Comparison of ENCODE assay signal across 32 cellular contexts in the genomic region with DNA sequence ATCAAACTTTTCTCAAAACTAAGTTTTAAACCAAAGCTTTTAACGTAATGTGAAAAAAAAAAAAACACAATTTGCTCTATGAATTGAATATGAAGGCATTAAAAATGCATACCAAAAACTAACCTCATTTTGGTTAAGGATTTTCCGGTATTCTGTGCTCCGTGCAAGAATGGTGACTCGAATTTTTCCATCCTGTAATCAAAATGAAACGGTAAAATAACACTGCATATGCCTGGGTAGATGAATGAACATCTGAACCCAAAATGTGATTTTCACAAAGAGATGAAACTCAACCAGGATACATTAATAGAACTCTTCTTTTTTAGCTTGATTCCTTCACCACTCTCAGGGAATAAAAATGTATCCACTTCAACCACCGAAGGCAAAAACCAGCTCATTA. TPM values are rescaled to one million over a fixed set of nuclear protein-coding genes. Genes with fewer than 3 reads are reported as not detected.
"Had no signal": no experiment of that assay in that cellular context is flagged by ENCODE, and none has a peak within 500 bp of the region (broad histone marks: within the 10 kb centered on the region; RNA-seq: fewer than 3 reads in every experiment).

No MANE protein-coding gene starts in this region.

- H3K27ac Mint-ChIP-seq: mesothelial cell of epicardium; natural killer cell; nephron progenitor cell; neural progenitor cell; stimulated activated memory B cell treated with anti-CD40 and anti-IgM and Interleukin-4, amounts not matched to agents 10 μg/mL and 1 μg/mL and 100 μg/mL, for 72 hours had no signal

- H3K4me1 Mint-ChIP-seq: mesothelial cell of epicardium; naive B cell; natural killer cell; nephron progenitor cell; stimulated activated memory B cell treated with anti-CD40 and anti-IgM and Interleukin-4, amounts not matched to agents 10 μg/mL and 1 μg/mL and 100 μg/mL, for 72 hours had no signal

- H3K27me3 Mint-ChIP-seq: naive B cell; stimulated activated memory B cell treated with anti-CD40 and anti-IgM and Interleukin-4, amounts not matched to agents 10 μg/mL and 1 μg/mL and 100 μg/mL, for 72 hours had no signal

- ATAC-seq: natural killer cell; right lobe of liver; stimulated activated memory B cell treated with anti-CD40 and anti-IgM and Interleukin-4, amounts not matched to agents 10 μg/mL and 1 μg/mL and 100 μg/mL, for 72 hours had no signal

- H3K4me3 Mint-ChIP-seq: mesothelial cell of epicardium; naive B cell; natural killer cell; nephron progenitor cell; neural progenitor cell; stimulated activated memory B cell treated with anti-CD40 and anti-IgM and Interleukin-4, amounts not matched to agents 10 μg/mL and 1 μg/mL and 100 μg/mL, for 72 hours had no signal

- H3K9me3 Mint-ChIP-seq: mesothelial cell of epicardium, natural killer cell had no signal

- DNase-seq: islet precursor cell; left ventricle myocardium inferior; mesendoderm; naive B cell; natural killer cell; nephron progenitor cell; occipital lobe; right lobe of liver; stimulated activated CD4-positive, alpha-beta T cell treated with anti-CD3 and anti-CD28 coated beads, Interleukin-1b, Interleukin-23, amount 100 ng/mL, for 48 hours; stimulated activated CD4-positive, alpha-beta T cell treated with anti-CD3 and anti-CD28 coated beads, Interleukin-2, amount 100 ng/mL, for 48 hours; stimulated activated CD4-positive, alpha-beta T cell treated with anti-CD3 and anti-CD28 coated beads, Interleukin-4, amount 100 ng/mL, for 4 hours; stimulated activated CD8-positive, alpha-beta memory T cell treated with anti-CD3 and anti-CD28 coated beads, Interleukin-4, amount 100 ng/mL, for 48 hours; stimulated activated naive CD4-positive, alpha-beta T cell treated with Interleukin-2 at 50 U/mL for 16 hours; stomach; testis; thyroid gland; transverse colon; upper lobe of left lung had no signal

RNA-seq across cellular contexts. Expression of a gene that starts 55.0 kb away (rescaled TPM):
- total RNA-seq: kidney epithelial cell, left ventricle myocardium inferior, lower leg skin, lung, mesothelial cell of epicardium, mononuclear cell, natural killer cell, osteocyte, posterior vena cava, pulmonary artery endothelial cell, renal cortical epithelial cell, right atrium auricular region, right lobe of liver, smooth muscle cell, thyroid gland, transverse colon, urinary bladder had no signal
